ENCODE assay signal across 8 cellular contexts in the genomic region with DNA sequence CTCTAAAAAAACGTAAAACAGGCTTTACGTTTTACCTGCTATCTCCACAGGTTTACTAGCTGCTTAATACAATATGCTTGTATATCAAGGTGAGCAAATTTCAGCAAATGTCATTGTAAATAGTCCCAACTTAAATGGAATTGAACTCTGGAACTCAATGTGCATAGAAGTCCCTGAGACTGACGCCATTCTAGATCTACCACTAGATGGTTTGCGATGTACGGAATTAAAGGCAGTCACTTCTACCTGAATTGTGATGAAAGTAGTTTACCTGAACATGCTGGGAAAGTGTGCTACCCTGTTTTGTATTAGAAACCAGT. TPM values are rescaled to one million over a fixed set of nuclear protein-coding genes. Genes with fewer than 3 reads are reported as not detected.
DNase-seq lines count a peak whose midpoint lies in the region; ATAC-seq and TF ChIP-seq lines count a peak whose summit lies in the region.

No MANE protein-coding gene starts in this region.

- CTCF ChIA-PET in CD4-positive, alpha-beta T cell (lab: Charles Lee): no interaction called here

- no peak for DNase-seq in CD4-positive, alpha-beta T cell
- DNase-seq in astrocyte of the cerebellum (ENCODE audit: low read depth) (no peak), left colon (no peak)
- no peak for DNase-seq in activated CD4-positive, alpha-beta T cell treated with anti-CD3 and anti-CD28 coated beads for 1 hour

- H3K4me1 Mint-ChIP-seq in CD4-positive, alpha-beta T cell (ENCODE audit: low read depth): peaks cover 51% of the 10 kb centered on the region

- H3K36me3 ChIP-seq in KOPT-K1 (ENCODE audit: insufficient read depth, low read length): no peaks in the 10 kb centered on the region

- POLR2A ChIA-PET in CD4-positive, alpha-beta T cell (lab: Charles Lee): no interaction called here

- peak overlapping the region; percentile 98 for H3K27ac Mint-ChIP-seq in CD4-positive, alpha-beta T cell

- H3K27me3 ChIP-seq in CD4-positive, alpha-beta T cell (ENCODE audit: control insufficient read depth, insufficient read depth, low read length): no peaks in the 10 kb centered on the region

- TF ChIP-seq CTCF in CD4-positive, alpha-beta T cell (IDR thresholded peaks at IDR 0.05): no peak
- TF ChIP-seq CTCF in astrocyte of the cerebellum (IDR thresholded peaks at IDR 0.05; ENCODE audit: low read depth, low read length, missing control alignments): no peak

- H3K27ac ChIP-seq in CD4-positive, alpha-beta T cell (ENCODE audit: low read depth, low read length): peak overlapping the region; percentile 93
- H3K27ac ChIP-seq in KOPT-K1 (ENCODE audit: low read depth, low read length, poor library complexity, severe bottlenecking) (peak overlapping the region; percentile 78), temporal lobe (ENCODE audit: low read depth, low read length) (peak overlapping the region; percentile 72)

- peak overlapping the region; percentile 81 for H3K4me3 ChIP-seq in astrocyte of the cerebellum (ENCODE audit: low read depth, low read length)

- H3K9me3 ChIP-seq in CD4-positive, alpha-beta T cell (ENCODE audit: control insufficient read depth, low read length): no peaks in the 10 kb centered on the region
- H3K9me3 ChIP-seq in KOPT-K1 (ENCODE audit: insufficient read depth, low read length, poor library complexity, severe bottlenecking): no peaks in the 10 kb centered on the region

- peak overlapping the region; percentile 99 for H3K4me3 Mint-ChIP-seq in CD4-positive, alpha-beta T cell

- H3K36me3 Mint-ChIP-seq in CD4-positive, alpha-beta T cell (ENCODE audit: low read depth): peaks cover 25% of the 10 kb centered on the region

- no peak for ATAC-seq in CD4-positive, alpha-beta T cell (ENCODE audit: poor library complexity)
- peak; percentile 43 for ATAC-seq in left colon
- no peak for ATAC-seq in HG03457 (IDR thresholded peaks at IDR 0.05; ENCODE audit: unreplicated experiment)
- ATAC-seq in HG03135 (IDR thresholded peaks at IDR 0.05; ENCODE audit: unreplicated experiment): no peak

- in situ Hi-C loops in astrocyte of the cerebellum (cut with HindIII; ENCODE audit: low sequenced_read_pairs): no loop called here

- H3K27me3 Mint-ChIP-seq in CD4-positive, alpha-beta T cell: no peaks in the 10 kb centered on the region

- intact Hi-C loops in CD4-positive, alpha-beta T cell (cut with DNase I, micrococcal nuclease): loop anchor here in 1 of 2 experiments (5.0 kb wide), 2 partner anchors 644 to 1294 kb away; a partner anchor contains a TSS
- intact Hi-C loops in left colon (cut with DNase I, micrococcal nuclease): no loop called here

- H3K9me3 Mint-ChIP-seq in CD4-positive, alpha-beta T cell: no peaks in the 10 kb centered on the region

RNA-seq across cellular contexts. Expression of a gene that starts 0.8 kb away (rescaled TPM):
- 10 to 100 TPM; 24.0 to 25.8 TPM for total RNA-seq in CD4-positive, alpha-beta T cell
- total RNA-seq in left colon: 10 to 100 TPM; 63.2 to 63.8 TPM
- total RNA-seq in temporal lobe: 55.6 TPM
